22 cellular contexts compared by ENCODE assay signal in the genomic region with DNA sequence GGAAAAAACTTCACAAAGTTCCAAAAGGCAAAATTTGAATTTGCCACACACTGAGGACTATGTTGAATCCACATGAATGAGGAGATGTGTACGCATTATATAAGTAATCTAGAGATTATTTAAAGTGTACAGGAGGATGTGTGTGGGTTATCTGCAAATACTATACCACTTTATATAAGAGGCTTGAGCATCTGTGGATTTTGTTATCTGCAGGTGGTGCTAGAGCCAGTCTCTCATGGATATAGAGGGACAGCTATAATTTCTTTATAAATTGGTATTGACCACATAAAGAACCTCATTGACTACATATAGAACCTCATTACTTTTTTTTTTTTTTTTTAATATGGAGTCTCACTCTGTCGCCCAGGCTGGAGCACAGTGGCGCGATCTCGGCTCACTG.
"Had no signal": no experiment of that assay in that cellular context is flagged by ENCODE, and none has a peak within 500 bp of the region (broad histone marks: within the 10 kb centered on the region; RNA-seq: fewer than 3 reads in every experiment).

No MANE protein-coding gene starts in this region.

- H3K36me3 ChIP-seq: MG63 had no signal

- DNase-seq: IMR-90, Karpas-422, KG1, MG63, NCI-H1092, NCI-H1105 treated with DMSO at 0.1 percent for 48 hours, NCI-H1417 treated with DMSO at 0.1 percent for 48 hours, NCI-H1694, NCI-H187 treated with DMSO at 0.1 percent for 48 hours, NCI-H2029 treated with DMSO at 0.1 percent for 48 hours, NCI-H2171 treated with DMSO at 0.1 percent for 48 hours, NCI-H345, NCI-H446 treated with DMSO at 0.1 percent for 48 hours, NCI-H510A treated with DMSO at 0.1 percent for 48 hours, NCI-H526, PC-3, SHP77, SK-N-SH, SW 1271 had no signal

- H3K4me3 ChIP-seq: MG63 had no signal

- H3K27ac ChIP-seq: RWPE1 had no signal

- H3K27me3 ChIP-seq: MG63 had no signal

- H3K9me3 ChIP-seq: MG63, SK-N-SH had no signal

- ATAC-seq: HepG2, Panc1, PC-3 had no signal
